In the genomic region with DNA sequence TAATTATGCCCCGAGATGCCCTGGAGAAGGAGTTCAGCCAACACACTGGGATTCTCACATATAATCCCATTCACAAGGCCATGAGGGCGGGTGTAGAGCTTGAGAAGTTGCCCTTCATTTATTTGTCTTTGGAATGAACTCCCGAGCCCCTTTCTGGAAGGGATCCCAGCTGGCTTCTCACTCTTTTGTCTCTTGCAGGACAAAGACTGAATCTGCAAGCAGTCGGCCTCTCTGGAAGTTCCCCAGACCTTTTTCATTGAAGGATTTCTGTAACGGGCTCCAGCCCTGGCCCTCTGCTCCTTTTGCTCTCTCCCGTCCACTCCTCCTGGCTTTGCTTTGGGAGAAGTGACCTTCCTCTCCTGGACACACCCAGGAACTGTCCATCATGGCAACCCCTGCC, we compare ENCODE assay signal across 26 cellular contexts.
"Had no signal": no experiment of that assay in that cellular context is flagged by ENCODE, and none has a peak within 500 bp of the region (broad histone marks: within the 10 kb centered on the region; RNA-seq: fewer than 3 reads in every experiment).

No MANE protein-coding gene starts in this region.

- H3K9me3 Mint-ChIP-seq: dendritic cell treated with granulocyte-macrophage colony-stimulating factor and Interleukin-4, amounts not matched to agents 40 ng/mL and 50 ng/mL, for 4 days; memory B cell; stimulated activated effector memory CD8-positive, alpha-beta T cell treated with anti-CD3 and anti-CD28 coated beads, Interleukin-12 subunit alpha, Interleukin-12 subunit beta, amount 100 ng/mL, for 72 hours had no signal

- H3K27ac Mint-ChIP-seq: dendritic cell treated with granulocyte-macrophage colony-stimulating factor and Interleukin-4, amounts not matched to agents 40 ng/mL and 50 ng/mL, for 4 days; memory B cell; mesothelial cell of epicardium; naive thymus-derived CD4-positive, alpha-beta T cell; nephron; stimulated activated effector memory CD8-positive, alpha-beta T cell treated with anti-CD3 and anti-CD28 coated beads, Interleukin-12 subunit alpha, Interleukin-12 subunit beta, amount 100 ng/mL, for 72 hours had no signal

- ATAC-seq: foreskin keratinocyte; gastroesophageal sphincter; heart right ventricle; left colon; left ventricle myocardium superior; lower lobe of right lung; naive thymus-derived CD4-positive, alpha-beta T cell; right cardiac atrium; stimulated activated effector memory CD8-positive, alpha-beta T cell treated with anti-CD3 and anti-CD28 coated beads, Interleukin-12 subunit alpha, Interleukin-12 subunit beta, amount 100 ng/mL, for 72 hours had no signal

- H3K4me1 Mint-ChIP-seq: memory B cell; mesothelial cell of epicardium; naive thymus-derived CD4-positive, alpha-beta T cell; nephron; stimulated activated effector memory CD8-positive, alpha-beta T cell treated with anti-CD3 and anti-CD28 coated beads, Interleukin-12 subunit alpha, Interleukin-12 subunit beta, amount 100 ng/mL, for 72 hours had no signal

- DNase-seq: colonic mucosa; effector memory CD4-positive, alpha-beta T cell; foreskin keratinocyte; glutamatergic neuron; heart right ventricle; kidney glomerular epithelial cell; left colon; left ventricle myocardium superior; lower lobe of right lung; naive thymus-derived CD4-positive, alpha-beta T cell; right cardiac atrium; sigmoid colon; stimulated activated CD4-positive, alpha-beta T cell treated with anti-CD3 and anti-CD28 coated beads, Interleukin-2, amount 100 ng/mL, for 24 hours; stimulated activated CD4-positive, alpha-beta T cell treated with anti-CD3 and anti-CD28 coated beads, Interleukin-4, amount 100 ng/mL, for 24 hours; stimulated activated naive CD4-positive, alpha-beta T cell treated with Interleukin-2 at 50 U/mL for 16 hours; stomach; thyroid gland; trophoblast cell had no signal

- FAIRE-seq: endothelial cell of umbilical vein, islet of Langerhans had no signal

- H3K36me3 Mint-ChIP-seq: memory B cell; mesothelial cell of epicardium; naive thymus-derived CD4-positive, alpha-beta T cell; stimulated activated effector memory CD8-positive, alpha-beta T cell treated with anti-CD3 and anti-CD28 coated beads, Interleukin-12 subunit alpha, Interleukin-12 subunit beta, amount 100 ng/mL, for 72 hours had no signal

- H3K4me3 Mint-ChIP-seq: dendritic cell treated with granulocyte-macrophage colony-stimulating factor and Interleukin-4, amounts not matched to agents 40 ng/mL and 50 ng/mL, for 4 days; memory B cell; mesothelial cell of epicardium; naive thymus-derived CD4-positive, alpha-beta T cell; nephron; stimulated activated effector memory CD8-positive, alpha-beta T cell treated with anti-CD3 and anti-CD28 coated beads, Interleukin-12 subunit alpha, Interleukin-12 subunit beta, amount 100 ng/mL, for 72 hours had no signal
